ENCODE assay signal across 9 cellular contexts in genomic region chr17:17109896-17110295, GRCh38.
DNase-seq lines count a peak whose midpoint lies in the region; ATAC-seq and TF ChIP-seq lines count a peak whose summit lies in the region.
"Had no signal": no experiment of that assay in that cellular context is flagged by ENCODE, and none has a peak within 500 bp of the region (broad histone marks: within the 10 kb centered on the region; RNA-seq: fewer than 3 reads in every experiment).

No MANE protein-coding gene starts in this region.

- no peaks in the 10 kb centered on the region for H3K36me3 ChIP-seq in CD4-positive, alpha-beta memory T cell (ENCODE audit: insufficient read depth, low read length)
- H3K36me3 ChIP-seq in RWPE2 (ENCODE audit: low read depth) (peaks cover 14% of the 10 kb centered on the region), muscle layer of duodenum (ENCODE audit: control insufficient read depth in 1 of 2, insufficient read depth in 2 of 2, low read length in 2 of 2) (no peaks in the 10 kb centered on the region)

- H3K4me1 Mint-ChIP-seq in CD4-positive, alpha-beta memory T cell: peaks cover 55 to 91% (median 74%) of the 10 kb centered on the region in 4 donors

- H3K4me3 ChIP-seq in CD4-positive, alpha-beta memory T cell (ENCODE audit: low read length in 2 of 2): no peak overlapping the region
- H3K4me3 ChIP-seq in RWPE2 (ENCODE audit: severe bottlenecking) (no peak overlapping the region), muscle layer of duodenum (ENCODE audit: low read depth in 1 of 2, low read length in 2 of 2) (no peak overlapping the region)

- H3K4me3 Mint-ChIP-seq in CD4-positive, alpha-beta memory T cell: peak overlapping the region in 7 of 8 donors; percentile 60 to 77 (median 73)

- ATAC-seq in RWPE2 (ENCODE audit: low read depth) (peak; percentile 36), HG03432 (IDR thresholded peaks at IDR 0.05; ENCODE audit: unreplicated experiment) (no peak)
- ATAC-seq: Panc1 had no signal

- POLR2A ChIA-PET in CD4-positive, alpha-beta memory T cell (lab: Charles Lee; ENCODE audit: partially characterized antibody): interaction anchor here (1.0 to 5.6 kb wide), 7 partner anchors 10 to 74 kb away, joined by 3 to 57 read pairs (median 7); partner anchors contain the start of gene MPRIP

- H3K9me3 ChIP-seq in CD4-positive, alpha-beta memory T cell (ENCODE audit: control insufficient read depth in 1 of 2, low read length in 2 of 2): no peaks in the 10 kb centered on the region
- H3K9me3 ChIP-seq in RWPE2 (ENCODE audit: severe bottlenecking): no peaks in the 10 kb centered on the region
- H3K9me3 ChIP-seq in muscle layer of duodenum (ENCODE audit: control insufficient read depth in 1 of 2, low read length in 2 of 2): no peaks in the 10 kb centered on the region

- peaks cover 82% of the 10 kb centered on the region for H3K4me1 ChIP-seq in CD4-positive, alpha-beta memory T cell (ENCODE audit: insufficient read depth, low read length)
- peaks cover 24% of the 10 kb centered on the region for H3K4me1 ChIP-seq in RWPE2 (ENCODE audit: insufficient read depth, poor library complexity, severe bottlenecking)
- peaks cover 31 to 48% of the 10 kb centered on the region in 2 donors for H3K4me1 ChIP-seq in muscle layer of duodenum (ENCODE audit: control insufficient read depth in 1 of 2, insufficient read depth in 2 of 2, low read length in 2 of 2)

- H3K27me3 Mint-ChIP-seq in CD4-positive, alpha-beta memory T cell: no peaks in the 10 kb centered on the region

- H3K27ac Mint-ChIP-seq in CD4-positive, alpha-beta memory T cell: peak overlapping the region; percentile 89 to 95 (median 93)

- H3K27me3 ChIP-seq in CD4-positive, alpha-beta memory T cell (ENCODE audit: insufficient read depth, low read length): no peaks in the 10 kb centered on the region
- H3K27me3 ChIP-seq in RWPE2 (ENCODE audit: insufficient read depth, poor library complexity, severe bottlenecking) (no peaks in the 10 kb centered on the region), muscle layer of duodenum (ENCODE audit: low read depth, low read length) (no peaks in the 10 kb centered on the region)

- intact Hi-C loops in CD4-positive, alpha-beta memory T cell (cut with micrococcal nuclease): loop anchor here (1.0 kb wide), 1 partner anchor 203 kb away; no protein-coding TSS in a partner anchor

- CTCF ChIA-PET in CD4-positive, alpha-beta memory T cell (lab: Charles Lee; ENCODE audit: partially characterized antibody): interaction anchor here (1.1 to 2.5 kb wide), 4 partner anchors 9 to 32 kb away, joined by 3 to 7 read pairs (median 4); no protein-coding TSS in a partner anchor

- peak; percentile 46 to 68 (median 61) for DNase-seq in CD4-positive, alpha-beta memory T cell
- no peak for DNase-seq in RWPE2 (ENCODE audit: low spot score)
- no peak for DNase-seq in HK-2 (ENCODE audit: unreplicated experiment)
- DNase-seq in EL: no peak
- no peak for DNase-seq in DMS79 (lab: John Stamatoyannopoulos, UW)

- no peak for TF ChIP-seq CTCF in RWPE2 (IDR thresholded peaks at IDR 0.05; ENCODE audit: poor library complexity, severe bottlenecking)

- no peaks in the 10 kb centered on the region for H3K9me3 Mint-ChIP-seq in CD4-positive, alpha-beta memory T cell

- H3K27ac ChIP-seq in CD4-positive, alpha-beta memory T cell (ENCODE audit: low read depth, low read length): peak overlapping the region; percentile 46
- H3K27ac ChIP-seq in RWPE2 (ENCODE audit: poor library complexity, severe bottlenecking) (no peak overlapping the region), cingulate gyrus (ENCODE audit: low read depth, low read length) (peak overlapping the region; percentile 10), muscle layer of duodenum (ENCODE audit: low read length) (peak overlapping the region; percentile 49)

- peaks cover 0 to 1% of the 10 kb centered on the region in 2 donors for H3K36me3 Mint-ChIP-seq in CD4-positive, alpha-beta memory T cell

Comparison
In these comparisons a context has a peak if more than half of its experiments do, and no peak if none do; other contexts are left out.
1. DNase-seq: peak in CD4-positive, alpha-beta memory T cell (5 of 5); none in RWPE2 (single experiment), HK-2 (single experiment), EL (single experiment) and DMS79 (single experiment).